ENCODE assay signal across 12 cellular contexts in genomic region chr1:35350872-35351271, GRCh38.
DNase-seq lines count a peak whose midpoint lies in the region; ATAC-seq and TF ChIP-seq lines count a peak whose summit lies in the region.
"Had no signal": no experiment of that assay in that cellular context is flagged by ENCODE, and none has a peak within 500 bp of the region (broad histone marks: within the 10 kb centered on the region; RNA-seq: fewer than 3 reads in every experiment).

No MANE protein-coding gene starts in this region.

- H3K4me3 ChIP-seq in heart right ventricle, result no peak overlapping the region
- no peak overlapping the region for H3K4me3 ChIP-seq in GM23338
- no peak overlapping the region for H3K4me3 ChIP-seq in astrocyte of the cerebellum (ENCODE audit: low read depth, low read length)
- no peak overlapping the region for H3K4me3 ChIP-seq in upper lobe of left lung
- H3K4me3 ChIP-seq: HAP-1 had no signal

- H3K4me3 Mint-ChIP-seq in GM23338, result no peak overlapping the region
- H3K4me3 Mint-ChIP-seq in nephron progenitor cell, result no peak overlapping the region
- H3K4me3 Mint-ChIP-seq: B cell; CD4-positive, alpha-beta T cell had no signal

- peaks cover 75% of the 10 kb centered on the region for H3K79me2 ChIP-seq in GM23338 (replicated peaks; ENCODE audit: insufficient read depth)

- H3K4me1 Mint-ChIP-seq in GM23338, result peaks cover 12% of the 10 kb centered on the region
- no peaks in the 10 kb centered on the region for H3K4me1 Mint-ChIP-seq in nephron progenitor cell
- H3K4me1 Mint-ChIP-seq: B cell had no signal

- 54 to 67% methylated on average over 6 of the region's 6 CpGs for WGBS in heart right ventricle, 2 donors
- 80 to 92% methylated on average over 6 of the region's 6 CpGs for WGBS in upper lobe of left lung, 2 donors

- no peak overlapping the region for H3K27ac Mint-ChIP-seq in GM23338
- peak overlapping the region; percentile 30 for H3K27ac Mint-ChIP-seq in nephron progenitor cell
- H3K27ac Mint-ChIP-seq: B cell; CD4-positive, alpha-beta T cell had no signal

- ATAC-seq in heart right ventricle, result peak in 4 of 8 donors; percentile 25 to 69 (median 65)
- no peak for ATAC-seq in GM23338
- ATAC-seq in upper lobe of left lung (ENCODE audit: low FRiP score in 2 of 2), result no peak
- ATAC-seq in omental fat pad (ENCODE audit: low FRiP score), result no peak

- H3K36me3 Mint-ChIP-seq in GM23338 (ENCODE audit: low read depth) (peaks cover 2% of the 10 kb centered on the region; the same call in 2 of the 3 replicates), nephron progenitor cell (ENCODE audit: low read depth) (peaks cover 34% of the 10 kb centered on the region)

- H3K27me3 ChIP-seq in heart right ventricle (no peaks in the 10 kb centered on the region), GM23338 (ENCODE audit: insufficient read depth) (no peaks in the 10 kb centered on the region), upper lobe of left lung (no peaks in the 10 kb centered on the region)

- no peak overlapping the region for H3K4me2 ChIP-seq in GM23338

- H3K9me3 Mint-ChIP-seq in GM23338, result no peaks in the 10 kb centered on the region; the same call in 2 of the 3 replicates
- H3K9me3 Mint-ChIP-seq in nephron progenitor cell, result peaks cover 4% of the 10 kb centered on the region
- H3K9me3 Mint-ChIP-seq: CD4-positive, alpha-beta T cell had no signal

- DNase-seq in heart right ventricle (peak in 1 of 2 donors; percentile 12), cardiac septum (ENCODE audit: low spot score) (no peak), GM23338 (ENCODE audit: low spot score) (no peak), astrocyte of the cerebellum (ENCODE audit: low read depth) (peak; percentile 8), nephron progenitor cell (no peak), upper lobe of left lung (no peak), omental fat pad (ENCODE audit: low spot score) (no peak), NCI-H2107 treated with DMSO at 0.1 percent for 48 hours (lab: John Stamatoyannopoulos, UW; ENCODE audit: unreplicated experiment) (no peak)
- DNase-seq: CD4-positive, alpha-beta T cell; DMS79 had no signal

- no peaks in the 10 kb centered on the region for H3K9me3 ChIP-seq in heart right ventricle
- H3K9me3 ChIP-seq in upper lobe of left lung, result no peaks in the 10 kb centered on the region
- H3K9me3 ChIP-seq: HAP-1 had no signal

- no peaks in the 10 kb centered on the region for H3K9me2 ChIP-seq in GM23338 (ENCODE audit: insufficient read depth)

- H3K36me3 ChIP-seq in heart right ventricle (no peaks in the 10 kb centered on the region), GM23338 (ENCODE audit: insufficient read depth) (no peaks in the 10 kb centered on the region), upper lobe of left lung (no peaks in the 10 kb centered on the region)
- H3K36me3 ChIP-seq: HAP-1 had no signal

- H3K27ac ChIP-seq in heart right ventricle (peak overlapping the region in 6 of 10 donors; percentile 6 to 60 (median 18)), GM23338 (ENCODE audit: low read depth) (peak overlapping the region; percentile 5; the same call in 1 of the 2 replicates), upper lobe of left lung (no peak overlapping the region)

- H3F3A ChIP-seq in GM23338 (replicated peaks; ENCODE audit: low read depth), result no peaks in the 10 kb centered on the region

- intact Hi-C loops in heart right ventricle (cut with DNase I), result no loop called here
- intact Hi-C loops in cardiac septum (cut with DNase I), result no loop called here

- no peaks in the 10 kb centered on the region for H4K20me1 ChIP-seq in GM23338 (replicated peaks; ENCODE audit: insufficient read depth)

- H2AFZ ChIP-seq in GM23338, result no peak overlapping the region

- H3K4me1 ChIP-seq in heart right ventricle (peaks cover 0 to 25% (median 7%) of the 10 kb centered on the region in 9 donors), GM23338 (ENCODE audit: insufficient read depth) (no peaks in the 10 kb centered on the region), upper lobe of left lung (peaks cover 0 to 8% (median 4%) of the 10 kb centered on the region in 4 donors)
- H3K4me1 ChIP-seq: HAP-1 had no signal

- TF ChIP-seq CTCF in heart right ventricle (IDR thresholded peaks at IDR 0.05) (no peak), GM23338 (conservative IDR thresholded peaks at IDR 0.05; ENCODE audit: low read depth in 2 of 2) (no peak), astrocyte of the cerebellum (IDR thresholded peaks at IDR 0.05; ENCODE audit: low read depth, low read length, missing control alignments) (no peak), nephron progenitor cell (IDR thresholded peaks at IDR 0.05) (no peak), upper lobe of left lung (IDR thresholded peaks at IDR 0.05) (no peak), omental fat pad (IDR thresholded peaks at IDR 0.05) (no peak)

- in situ Hi-C loops in astrocyte of the cerebellum (cut with HindIII; ENCODE audit: low sequenced_read_pairs), result no loop called here

- no peak for TF ChIP-seq POLR2A in upper lobe of left lung (IDR thresholded peaks at IDR 0.05)

- TF ChIP-seq EP300 in upper lobe of left lung (IDR thresholded peaks at IDR 0.05), result no peak

- no peaks in the 10 kb centered on the region for H3K27me3 Mint-ChIP-seq in GM23338 (ENCODE audit: insufficient read depth, low read depth, poor library complexity)
- H3K27me3 Mint-ChIP-seq in nephron progenitor cell (ENCODE audit: low read depth, poor library complexity), result no peaks in the 10 kb centered on the region
- H3K27me3 Mint-ChIP-seq: B cell; CD4-positive, alpha-beta T cell had no signal

TF ChIP-seq in GM23338, 12 proteins besides CTCF, POLR2A, EP300 and RAD21 (continues in another document):
- TF ChIP-seq ZNF462 (CRISPR knock-in tag; IDR thresholded peaks at IDR 0.05), result no peak

Comparison
In these comparisons a context has a peak if more than half of its experiments do, and no peak if none do; other contexts are left out.
1. H3K27ac ChIP-seq: peak in heart right ventricle (6 of 10) and GM23338 (single experiment); none in upper lobe of left lung (0 of 4).